In genomic region chr6:7219310-7219709, GRCh38 we compare ENCODE assay signal across 8 cellular contexts.
DNase-seq lines count a peak whose midpoint lies in the region; ATAC-seq and TF ChIP-seq lines count a peak whose summit lies in the region.
"Had no signal": no experiment of that assay in that cellular context is flagged by ENCODE, and none has a peak within 500 bp of the region (broad histone marks: within the 10 kb centered on the region; RNA-seq: fewer than 3 reads in every experiment).

No MANE protein-coding gene starts in this region.

- no peak overlapping the region for H3K27ac Mint-ChIP-seq in nephron progenitor cell

- no peak overlapping the region for H3K4me3 Mint-ChIP-seq in nephron progenitor cell

- no peaks in the 10 kb centered on the region for H3K27me3 ChIP-seq in adrenal gland
- no peaks in the 10 kb centered on the region for H3K27me3 ChIP-seq in subcutaneous abdominal adipose tissue (ENCODE audit: control insufficient read depth in 5 of 5, insufficient read depth in 4 of 5, low read length in 5 of 5)
- H3K27me3 ChIP-seq: tibial nerve had no signal

- H3K9ac ChIP-seq in subcutaneous abdominal adipose tissue (ENCODE audit: low read length in 5 of 5): peak overlapping the region in 3 of 5 donors; percentile 1 to 37 (median 7)

- DNase-seq in LHCN-M2 (ENCODE audit: low read depth) (peak; percentile 80), adrenal gland (peak in 6 of 7 donors; percentile 68 to 81 (median 77)), kidney tubule cell (ENCODE audit: low spot score) (peak; percentile 65), nephron progenitor cell (no peak), AG08395 (ENCODE audit: low spot score) (no peak)

- H3K36me3 Mint-ChIP-seq in nephron progenitor cell (ENCODE audit: low read depth): peaks cover 53% of the 10 kb centered on the region

- ATAC-seq in GM21737 (IDR thresholded peaks at IDR 0.05; ENCODE audit: unreplicated experiment): no peak

- no peaks in the 10 kb centered on the region for H3K9me3 Mint-ChIP-seq in nephron progenitor cell

- no peak for TF ChIP-seq POLR2A in adrenal gland (IDR thresholded peaks at IDR 0.05)

- H3K36me3 ChIP-seq in adrenal gland (replicated peaks in 1 of 2): peaks cover 0 to 15% of the 10 kb centered on the region in 2 donors
- H3K36me3 ChIP-seq in subcutaneous abdominal adipose tissue (ENCODE audit: control insufficient read depth in 5 of 5, insufficient read depth in 5 of 5, low read length in 5 of 5): peaks cover 3 to 51% (median 35%) of the 10 kb centered on the region in 5 donors

- H3K9me3 ChIP-seq in adrenal gland (replicated peaks in 1 of 3) (no peaks in the 10 kb centered on the region), subcutaneous abdominal adipose tissue (ENCODE audit: control insufficient read depth in 5 of 5, low read length in 5 of 5) (no peaks in the 10 kb centered on the region)
- H3K9me3 ChIP-seq: tibial nerve had no signal

- 26 to 43% (median 31%) methylated on average over 6 of the region's 6 CpGs for WGBS in adrenal gland, 4 donors

- TF ChIP-seq CTCF in adrenal gland (IDR thresholded peaks at IDR 0.05): no peak
- TF ChIP-seq CTCF in nephron progenitor cell (IDR thresholded peaks at IDR 0.05): no peak

- intact Hi-C loops in adrenal gland (cut with DNase I): no loop called here

- H3K4me3 ChIP-seq in adrenal gland (no peak overlapping the region), subcutaneous abdominal adipose tissue (ENCODE audit: low read depth in 1 of 5, low read length in 5 of 5) (no peak overlapping the region)
- H3K4me3 ChIP-seq: tibial nerve had no signal

- peak overlapping the region; percentile 67 to 85 (median 74) for H3K27ac ChIP-seq in adrenal gland
- peak overlapping the region; percentile 85 for H3K27ac ChIP-seq in subcutaneous abdominal adipose tissue (ENCODE audit: low read depth, low read length)

- H3K4me1 ChIP-seq in adrenal gland (replicated peaks in 1 of 2) (peaks cover 71 to 82% of the 10 kb centered on the region in 2 donors), subcutaneous abdominal adipose tissue (ENCODE audit: control insufficient read depth in 5 of 5, insufficient read depth in 5 of 5, low read length in 5 of 5) (peaks cover 7 to 67% (median 62%) of the 10 kb centered on the region in 5 donors)

- no peaks in the 10 kb centered on the region for H3K27me3 Mint-ChIP-seq in nephron progenitor cell (ENCODE audit: low read depth, poor library complexity)

- H3K4me1 Mint-ChIP-seq in nephron progenitor cell: peaks cover 40% of the 10 kb centered on the region

Comparison
In these comparisons a context has a peak if more than half of its experiments do, and no peak if none do; other contexts are left out.
1. DNase-seq: peak in LHCN-M2 (single experiment), adrenal gland (6 of 7) and kidney tubule cell (single experiment); none in nephron progenitor cell (single experiment) and AG08395 (single experiment).